In the genomic region with DNA sequence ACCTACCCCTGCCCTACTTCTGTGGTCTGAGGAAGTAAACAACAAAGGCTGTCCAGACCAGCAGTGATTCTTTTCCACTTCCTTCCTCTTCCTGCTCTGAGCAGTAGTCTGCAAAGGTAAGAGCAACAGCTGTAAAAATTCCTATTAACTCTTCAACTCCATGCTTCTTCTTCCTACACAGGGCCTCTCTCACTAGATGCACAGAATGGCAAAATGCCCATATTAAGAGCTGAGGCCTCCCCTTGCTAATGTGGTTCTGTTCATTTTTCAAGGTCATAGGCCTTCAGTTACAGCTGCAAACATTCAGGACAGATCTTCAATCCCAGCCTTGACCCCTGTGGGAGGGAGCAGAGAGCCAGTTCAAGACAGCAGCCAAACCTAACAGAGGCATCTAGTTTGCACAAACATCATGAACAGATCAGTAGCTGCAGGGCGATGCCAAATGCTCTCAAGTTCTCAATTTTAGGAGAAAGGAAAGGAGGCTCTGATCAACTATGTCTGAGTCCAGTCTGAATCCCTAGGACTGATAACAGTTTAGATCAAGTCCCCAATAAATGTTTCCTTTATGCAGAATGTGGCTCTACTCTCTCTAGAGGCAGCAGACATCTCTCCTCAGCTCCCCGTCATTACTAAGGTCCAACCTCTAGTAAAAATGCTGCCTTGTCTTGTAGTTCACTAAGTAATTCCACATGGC, we compare ENCODE assay signal across 2 cellular contexts.
TF ChIP-seq lines count a peak whose summit lies in the region.

No MANE protein-coding gene starts in this region.

TF ChIP-seq in endothelial cell of umbilical vein, 7 proteins besides CTCF, POLR2A, EP300 and RAD21:
- TF ChIP-seq POLR2AphosphoS5 (IDR thresholded peaks at IDR 0.05; ENCODE audit: insufficient read depth, low read depth, low read length), result no peak
- TF ChIP-seq MYC (IDR thresholded peaks at IDR 0.05; ENCODE audit: low read depth, low read length), result no peak
- TF ChIP-seq JUN (IDR thresholded peaks at IDR 0.05; ENCODE audit: borderline replicate concordance, insufficient read depth, insufficient read length, low read depth), result no peak
- TF ChIP-seq FOS (IDR thresholded peaks at IDR 0.05; ENCODE audit: borderline replicate concordance, insufficient read depth, low read length), result no peak
- no peak for TF ChIP-seq EZH2 (IDR thresholded peaks at IDR 0.05; ENCODE audit: borderline replicate concordance, low read depth, low read length, severe bottlenecking)
- no peak for TF ChIP-seq MAX (IDR thresholded peaks at IDR 0.05; ENCODE audit: insufficient read depth, insufficient read length)
- TF ChIP-seq GATA2 (IDR thresholded peaks at IDR 0.05; ENCODE audit: insufficient read depth, insufficient read length, low read depth, low read length), result no peak

TF ChIP-seq in liver, 16 proteins besides CTCF, POLR2A, EP300 and RAD21:
- TF ChIP-seq EGR1 (IDR thresholded peaks at IDR 0.05; ENCODE audit: low read depth in 2 of 2), result peak in 1 of 2 donors; percentile 15
- peak; percentile 17 to 56 for TF ChIP-seq RXRA (IDR thresholded peaks at IDR 0.05)
- no peak for TF ChIP-seq ATF3 (IDR thresholded peaks at IDR 0.05)
- peak; percentile 23 to 27 for TF ChIP-seq HNF4A (conservative IDR thresholded peaks at IDR 0.05)
- TF ChIP-seq NR2F2 (IDR thresholded peaks at IDR 0.05), result peak; percentile 96
- TF ChIP-seq TAF1 (conservative IDR thresholded peaks at IDR 0.05), result no peak
